Comparison of ENCODE assay signal across 20 cellular contexts in genomic region chr1:109266965-109267364, GRCh38. TPM values are rescaled to one million over a fixed set of nuclear protein-coding genes. Genes with fewer than 3 reads are reported as not detected.
A peak's percentile ranks its signal among the peaks of the same experiment; 100 is the strongest.
DNase-seq lines count a peak whose midpoint lies in the region; ATAC-seq, FAIRE-seq and TF ChIP-seq lines count a peak whose summit lies in the region.
"Had no signal": no experiment of that assay in that cellular context is flagged by ENCODE, and none has a peak within 500 bp of the region (broad histone marks: within the 10 kb centered on the region; RNA-seq: fewer than 3 reads in every experiment).

No MANE protein-coding gene starts in this region.

- H3K9me3 Mint-ChIP-seq in chondrocyte (ENCODE audit: low read depth), result no peaks in the 10 kb centered on the region
- H3K9me3 Mint-ChIP-seq: activated CD4-positive, alpha-beta memory T cell treated with anti-CD3 and anti-CD28 coated beads, Interleukin-2, amount 10 ng/mL, durations not matched to agents 7 days and 5 days; activated naive CD8-positive, alpha-beta T cell treated with anti-CD3 and anti-CD28 coated beads, Interleukin-2, amount 50 U/mL, for 24 hours; naive B cell had no signal

- peak overlapping the region; percentile 41; the same call in 1 of the 2 replicates for H3K9ac ChIP-seq in BLaER1
- H3K9ac ChIP-seq: SK-N-SH had no signal

- no peaks in the 10 kb centered on the region for H4K20me1 ChIP-seq in BLaER1

- peaks cover 14% of the 10 kb centered on the region for H3K4me1 ChIP-seq in BLaER1

- FAIRE-seq in RCC 7860 (lab: Jason Lieb, UNC), result no peak
- FAIRE-seq: GM18507, TTC549 had no signal

- no peak for ATAC-seq in omental fat pad (ENCODE audit: low FRiP score)
- ATAC-seq: activated naive CD8-positive, alpha-beta T cell treated with anti-CD3 and anti-CD28 coated beads, Interleukin-2, amount 50 U/mL, for 24 hours had no signal

- peaks cover 5% of the 10 kb centered on the region for H3K36me3 Mint-ChIP-seq in chondrocyte (ENCODE audit: low read depth)
- H3K36me3 Mint-ChIP-seq: naive B cell had no signal

- TF ChIP-seq CTCF in chondrocyte (IDR thresholded peaks at IDR 0.05) (no peak), omental fat pad (IDR thresholded peaks at IDR 0.05) (no peak)

- H3K27ac Mint-ChIP-seq in chondrocyte (ENCODE audit: unreplicated experiment), result peak overlapping the region; percentile 71
- H3K27ac Mint-ChIP-seq: activated CD4-positive, alpha-beta memory T cell treated with anti-CD3 and anti-CD28 coated beads, Interleukin-2, amount 10 ng/mL, durations not matched to agents 7 days and 5 days; activated naive CD8-positive, alpha-beta T cell treated with anti-CD3 and anti-CD28 coated beads, Interleukin-2, amount 50 U/mL, for 24 hours; naive B cell; progenitor cell of endocrine pancreas had no signal

- H3K27me3 ChIP-seq in BLaER1, result no peaks in the 10 kb centered on the region
- no peaks in the 10 kb centered on the region for H3K27me3 ChIP-seq in layer of hippocampus (ENCODE audit: control insufficient read depth, insufficient read depth, low read length)

- no peaks in the 10 kb centered on the region for H3K27me3 Mint-ChIP-seq in chondrocyte (ENCODE audit: low read depth)
- H3K27me3 Mint-ChIP-seq: activated CD4-positive, alpha-beta memory T cell treated with anti-CD3 and anti-CD28 coated beads, Interleukin-2, amount 10 ng/mL, durations not matched to agents 7 days and 5 days; progenitor cell of endocrine pancreas had no signal

- peaks cover 86% of the 10 kb centered on the region for H3K36me3 ChIP-seq in BLaER1
- H3K36me3 ChIP-seq: spleen had no signal

- peak overlapping the region; percentile 61 for H3K4me2 ChIP-seq in BLaER1
- H3K4me2 ChIP-seq: SK-N-SH had no signal

- H3K4me3 Mint-ChIP-seq in chondrocyte (ENCODE audit: unreplicated experiment), result no peak overlapping the region
- H3K4me3 Mint-ChIP-seq: activated CD4-positive, alpha-beta memory T cell treated with anti-CD3 and anti-CD28 coated beads, Interleukin-2, amount 10 ng/mL, durations not matched to agents 7 days and 5 days; activated naive CD8-positive, alpha-beta T cell treated with anti-CD3 and anti-CD28 coated beads, Interleukin-2, amount 50 U/mL, for 24 hours; naive B cell had no signal

- H3K4me1 Mint-ChIP-seq in chondrocyte (ENCODE audit: low read depth), result peaks cover 15% of the 10 kb centered on the region

- H3K4me3 ChIP-seq in BLaER1, result no peak overlapping the region
- H3K4me3 ChIP-seq: spleen had no signal

- no peaks in the 10 kb centered on the region for H3K9me3 ChIP-seq in BLaER1
- H3K9me3 ChIP-seq: SK-N-SH, spleen had no signal

- DNase-seq in RCC 7860 (ENCODE audit: low spot score), result peak; percentile 27
- no peak for DNase-seq in chondrocyte (ENCODE audit: low spot score)
- no peak for DNase-seq in medulla oblongata (ENCODE audit: extremely low spot score)
- no peak for DNase-seq in omental fat pad (ENCODE audit: low spot score)
- no peak for DNase-seq in DMS79 (lab: John Stamatoyannopoulos, UW)
- DNase-seq in COLO829 (ENCODE audit: low spot score), result no peak
- DNase-seq: activated CD4-positive, alpha-beta memory T cell treated with anti-CD3 and anti-CD28 coated beads, Interleukin-2, amount 10 ng/mL, durations not matched to agents 7 days and 5 days; activated naive CD8-positive, alpha-beta T cell treated with anti-CD3 and anti-CD28 coated beads, Interleukin-2, amount 50 U/mL, for 24 hours; naive B cell; NCI-H1092 treated with DMSO at 0.1 percent for 48 hours; NCI-H345; SK-N-SH; stimulated activated naive CD4-positive, alpha-beta T cell treated with Interleukin-2 at 50 U/mL for 16 hours had no signal

- peak overlapping the region; percentile 59 for H3K27ac ChIP-seq in BLaER1
- peak overlapping the region; percentile 88 for H3K27ac ChIP-seq in layer of hippocampus (ENCODE audit: low read depth, low read length)
- H3K27ac ChIP-seq: spleen had no signal

RNA-seq across cellular contexts. Expression of gene PSRC1, which starts 16.0 kb away (rescaled TPM):
- total RNA-seq in chondrocyte, result 4.3 to 6.6 TPM (median 6.5 TPM) in 3 replicates
- 1 to 10 TPM; 1.7 to 8.7 (median 2.1) TPM for total RNA-seq in omental fat pad

RNA-seq across cellular contexts. Expression of gene CELSR2, which starts 17.6 kb away (rescaled TPM):
- 8.6 to 10.3 TPM (median 9.9 TPM) in 3 replicates for total RNA-seq in chondrocyte
- total RNA-seq in omental fat pad, result 1 to 10 TPM; 1.6 to 2.6 (median 1.9) TPM

RNA-seq across cellular contexts. Expression of gene MYBPHL, which starts 39.8 kb away (rescaled TPM):
- total RNA-seq in chondrocyte, result not detected in 3 replicates
- total RNA-seq in omental fat pad, result not detected
- total RNA-seq: activated CD4-positive, alpha-beta memory T cell treated with anti-CD3 and anti-CD28 coated beads, Interleukin-2, amount 10 ng/mL, durations not matched to agents 7 days and 5 days; lower leg skin; spleen had no signal

RNA-seq across cellular contexts. Expression of gene SARS1, which starts 53.2 kb away (rescaled TPM):
- total RNA-seq in chondrocyte, result 127 to 354 TPM (median 348 TPM) in 3 replicates
- 100 to 1,000 TPM; 109 to 151 (median 132) TPM for total RNA-seq in omental fat pad
